In the genomic region with DNA sequence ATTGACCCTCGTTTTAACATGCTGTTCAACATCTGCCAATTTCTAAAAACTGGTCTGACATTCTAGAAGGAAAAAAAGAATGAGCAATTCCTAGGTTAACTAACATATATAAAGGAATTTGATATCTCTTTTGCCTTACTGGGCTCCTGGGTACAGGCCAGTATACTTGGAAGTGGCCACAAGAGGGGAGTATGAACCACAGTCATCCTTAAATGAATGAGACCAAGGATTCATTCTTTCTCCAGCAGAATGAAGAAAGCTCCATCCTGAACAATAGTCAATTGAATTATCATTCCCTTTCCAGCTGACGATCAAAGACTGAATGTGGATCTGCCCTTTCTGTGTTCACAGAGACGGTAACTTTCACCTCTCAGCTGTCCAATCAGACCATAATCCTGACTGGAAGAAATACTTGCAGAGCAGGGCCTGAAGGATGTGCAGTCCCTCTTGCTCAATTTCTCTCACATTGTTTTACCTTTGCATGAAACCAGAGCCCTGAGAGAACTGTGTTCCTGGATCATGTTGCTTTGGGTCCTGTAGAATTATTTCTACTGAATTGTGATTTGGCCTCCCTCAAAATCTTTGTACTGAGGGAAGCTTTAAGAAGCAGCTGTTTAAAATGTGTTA, we compare ENCODE assay signal across 8 cellular contexts. TPM values are rescaled to one million over a fixed set of nuclear protein-coding genes. Genes with fewer than 3 reads are reported as not detected.
DNase-seq lines count a peak whose midpoint lies in the region; FAIRE-seq and TF ChIP-seq lines count a peak whose summit lies in the region.

No MANE protein-coding gene starts in this region.

- DNase-seq in NCI-H748 (lab: John Stamatoyannopoulos, UW; ENCODE audit: unreplicated experiment): peak; percentile 2
- DNase-seq in NCI-H748 treated with DMSO at 0.1 percent for 48 hours (lab: John Stamatoyannopoulos, UW): no peak
- DNase-seq in SK-N-SH: peak; percentile 34
- peak in 1 of 2 donors; percentile 4 for DNase-seq in frontal cortex (ENCODE audit: low spot score in 2 of 2)
- DNase-seq in smooth muscle cell of the brain vasculature (ENCODE audit: low read depth, low spot score): peak; percentile 23
- DNase-seq in activated CD4-positive, alpha-beta T cell treated with anti-CD3 and anti-CD28 coated beads, Interleukin-2, amount 50 U/mL, for 1 hour: no peak
- no peak for DNase-seq in ecto neural progenitor cell (ENCODE audit: low spot score)
- no peak for DNase-seq in germinal center (ENCODE audit: low spot score)

- no peaks in the 10 kb centered on the region for H3K36me3 ChIP-seq in SK-N-SH (replicated peaks in 1 of 2; ENCODE audit: control insufficient read depth in 1 of 2, insufficient read depth in 2 of 2, low read length in 1 of 2)

- peak; percentile 73 for TF ChIP-seq CTCF in SK-N-SH (IDR thresholded peaks at IDR 0.05)

- no peak overlapping the region for H3K4me3 ChIP-seq in SK-N-SH (ENCODE audit: low read depth in 2 of 2, low read length in 1 of 2)

- no peak overlapping the region for H3K4me2 ChIP-seq in SK-N-SH

- no peak for TF ChIP-seq EP300 in SK-N-SH (IDR thresholded peaks at IDR 0.05; ENCODE audit: borderline replicate concordance in 1 of 2, low read depth in 1 of 2, low read length in 1 of 2)

- no peaks in the 10 kb centered on the region for H3K9me2 ChIP-seq in SK-N-SH

- peaks cover 5% of the 10 kb centered on the region for H3F3A ChIP-seq in SK-N-SH (replicated peaks; ENCODE audit: insufficient read depth)

- POLR2A ChIA-PET in SK-N-SH (lab: Yijun Ruan, JAX): no interaction called here

- H3K27me3 ChIP-seq in SK-N-SH (ENCODE audit: insufficient read depth): no peaks in the 10 kb centered on the region

- no peaks in the 10 kb centered on the region for H3K9me3 ChIP-seq in SK-N-SH

- H3K79me2 ChIP-seq in SK-N-SH (ENCODE audit: insufficient read depth): no peaks in the 10 kb centered on the region

- WGBS in SK-N-SH (ENCODE audit: low lambda C conversion rate): 40% methylated on average over 3 of the region's 3 CpGs

- H4K20me1 ChIP-seq in SK-N-SH (ENCODE audit: insufficient read depth): no peaks in the 10 kb centered on the region

- peak; percentile 67 for FAIRE-seq in frontal cortex (lab: Jason Lieb, UNC)

- no peaks in the 10 kb centered on the region for H3K4me1 ChIP-seq in SK-N-SH (ENCODE audit: control insufficient read depth in 1 of 2, insufficient read depth in 2 of 2, low read depth in 1 of 2, low read length in 1 of 2)

- H2AFZ ChIP-seq in SK-N-SH (ENCODE audit: low read depth): no peak overlapping the region

- H3K9ac ChIP-seq in SK-N-SH: no peak overlapping the region

- CTCF ChIA-PET in SK-N-SH (lab: Yijun Ruan, JAX): interaction anchor here (0.6 to 2.1 kb wide), 11 partner anchors 10 to 821 kb away, joined by 3 to 7 read pairs (median 4); partner anchors contain the start of gene SPARCL1

- peak; percentile 65 for TF ChIP-seq RAD21 in SK-N-SH (IDR thresholded peaks at IDR 0.05; ENCODE audit: low read length)

- H3K27ac ChIP-seq in SK-N-SH (ENCODE audit: low read depth in 2 of 2, low read length in 1 of 2): no peak overlapping the region

TF ChIP-seq in SK-N-SH, 30 proteins besides CTCF, POLR2A, EP300 and RAD21:
- peak; percentile 47 for TF ChIP-seq SMC3 (IDR thresholded peaks at IDR 0.05; ENCODE audit: low read depth, low read length)
- TF ChIP-seq NRF1 (IDR thresholded peaks at IDR 0.05; ENCODE audit: low read depth, low read length): no peak

RNA-seq across cellular contexts. Expression of gene SPARCL1, which starts 14.8 kb away (rescaled TPM):
- polyA plus RNA-seq in SK-N-SH (2012; rRNA removed): not detected in 2 replicates
- 0.01 and 0.03 TPM in 2 replicates for polyA plus RNA-seq in SK-N-SH (2012; cell fraction: cytosol; rRNA removed)
- not detected in 2 replicates for polyA plus RNA-seq in SK-N-SH (2012; cell fraction: nucleus; rRNA removed)
- 48.9 TPM for total RNA-seq in frontal cortex

Comparison
In these comparisons a context has a peak if more than half of its experiments do, and no peak if none do; other contexts are left out.
1. DNase-seq: peak in NCI-H748 (single experiment), SK-N-SH (single experiment) and smooth muscle cell of the brain vasculature (single experiment); none in NCI-H748 treated with DMSO at 0.1 percent for 48 hours (single experiment), activated CD4-positive, alpha-beta T cell treated with anti-CD3 and anti-CD28 coated beads, Interleukin-2, amount 50 U/mL, for 1 hour (single experiment), ecto neural progenitor cell (single experiment) and germinal center (single experiment).